In the genomic region with DNA sequence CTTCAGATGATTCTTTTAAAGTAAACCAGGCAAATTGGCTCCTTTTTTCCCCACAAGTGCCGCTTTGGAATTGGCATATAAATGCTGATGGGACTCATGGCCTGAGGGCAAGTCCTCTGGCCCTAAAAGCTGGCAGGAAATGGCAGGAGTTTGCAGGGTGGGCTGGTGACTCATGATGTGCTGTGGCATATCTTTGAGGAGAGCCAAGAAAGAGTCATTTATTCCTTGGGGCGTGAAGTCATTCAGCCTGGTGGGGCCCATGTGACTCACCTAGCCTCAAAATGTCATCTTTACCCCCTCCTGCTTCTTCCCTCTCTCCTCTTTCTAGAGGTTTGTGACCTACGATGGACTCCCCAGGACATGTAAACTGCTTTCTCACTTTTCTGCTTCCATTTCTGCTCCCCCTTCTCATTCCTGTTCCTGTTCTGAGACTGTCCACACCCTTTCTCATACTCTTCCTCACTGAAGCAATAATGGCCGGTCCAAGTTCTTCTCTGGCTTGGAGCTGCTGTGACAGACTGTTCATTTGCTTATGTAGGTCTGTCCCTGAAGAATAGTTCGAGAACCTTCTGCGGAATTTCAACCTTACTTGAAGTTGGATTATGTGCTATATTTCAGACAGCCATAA, we compare ENCODE assay signal across 10 cellular contexts.
A peak's percentile ranks its signal among the peaks of the same experiment; 100 is the strongest.
DNase-seq lines count a peak whose midpoint lies in the region; ATAC-seq and TF ChIP-seq lines count a peak whose summit lies in the region.
"Had no signal": no experiment of that assay in that cellular context is flagged by ENCODE, and none has a peak within 500 bp of the region (broad histone marks: within the 10 kb centered on the region; RNA-seq: fewer than 3 reads in every experiment).

No MANE protein-coding gene starts in this region.

- H3K23ac ChIP-seq in mesenchymal stem cell (ENCODE audit: low read length in 2 of 2), result no peak overlapping the region

- WGBS in mesenchymal stem cell, result 55% methylated on average over 6 of the region's 6 CpGs

- H3K14ac ChIP-seq in mesenchymal stem cell (ENCODE audit: low read length in 2 of 2), result no peak overlapping the region

- H3K4ac ChIP-seq in mesenchymal stem cell (ENCODE audit: low read depth in 1 of 2, low read length in 2 of 2), result no peak overlapping the region

- H3K4me1 ChIP-seq in HUES48 (ENCODE audit: control insufficient read depth, insufficient read depth, low read length) (peaks cover 16% of the 10 kb centered on the region), mesenchymal stem cell (ENCODE audit: control insufficient read depth, insufficient read depth, low read depth, low read length) (peaks cover 4% of the 10 kb centered on the region)

- H2BK12ac ChIP-seq in mesenchymal stem cell (ENCODE audit: low read length in 2 of 2), result no peak overlapping the region

- H3K4me2 ChIP-seq in mesenchymal stem cell (ENCODE audit: low read length, poor library complexity, severe bottlenecking), result no peak overlapping the region

- peaks cover 9% of the 10 kb centered on the region for H3K27me3 Mint-ChIP-seq in activated T-cell treated with anti-CD3 and anti-CD28 coated beads, Interleukin-2, amount 50 U/mL, for 72 hours (ENCODE audit: low read depth)
- H3K27me3 Mint-ChIP-seq in progenitor cell of endocrine pancreas, result no peaks in the 10 kb centered on the region
- H3K27me3 Mint-ChIP-seq: dendritic cell treated with granulocyte-macrophage colony-stimulating factor and Interleukin-4, amounts not matched to agents 40 ng/mL and 50 ng/mL, for 4 days had no signal

- H3K27ac ChIP-seq in HUES48 (ENCODE audit: low read depth, low read length) (peak overlapping the region; percentile 35), mesenchymal stem cell (ENCODE audit: low read length, poor library complexity, severe bottlenecking) (peak overlapping the region; percentile 51)

- no peak overlapping the region for H2AFZ ChIP-seq in mesenchymal stem cell (ENCODE audit: low read depth, low read length)

- H3K18ac ChIP-seq in mesenchymal stem cell (ENCODE audit: low read depth in 1 of 2, low read length in 2 of 2), result no peak overlapping the region

- H2BK5ac ChIP-seq in mesenchymal stem cell (ENCODE audit: low read depth, low read length, poor library complexity, severe bottlenecking), result no peak overlapping the region

- ATAC-seq in activated T-cell treated with anti-CD3 and anti-CD28 coated beads, Interleukin-2, amount 50 U/mL, for 72 hours (replicated peaks in 1 of 2), result peak; percentile 98
- ATAC-seq in HG02642 (IDR thresholded peaks at IDR 0.05; ENCODE audit: poor library complexity, unreplicated experiment) (no peak), HG02884 (IDR thresholded peaks at IDR 0.05; ENCODE audit: unreplicated experiment) (no peak)

- no peak overlapping the region for H2BK15ac ChIP-seq in mesenchymal stem cell (ENCODE audit: low read depth, poor library complexity, severe bottlenecking)

- peaks cover 7 to 11% of the 10 kb centered on the region in 2 donors for H3K36me3 Mint-ChIP-seq in activated T-cell treated with anti-CD3 and anti-CD28 coated beads, Interleukin-2, amount 50 U/mL, for 72 hours (ENCODE audit: insufficient read depth in 2 of 2)
- H3K36me3 Mint-ChIP-seq in progenitor cell of endocrine pancreas (ENCODE audit: insufficient read depth), result peaks cover 9% of the 10 kb centered on the region

- H3K4me3 ChIP-seq in HUES48 (ENCODE audit: low read depth, low read length) (no peak overlapping the region), mesenchymal stem cell (ENCODE audit: insufficient read depth in 1 of 2, low read depth in 1 of 2, low read length in 2 of 2) (peak overlapping the region in 1 of 2 experiments; percentile 52)

- peaks cover 5 to 8% of the 10 kb centered on the region in 2 donors for H3K9me3 Mint-ChIP-seq in activated T-cell treated with anti-CD3 and anti-CD28 coated beads, Interleukin-2, amount 50 U/mL, for 72 hours
- H3K9me3 Mint-ChIP-seq in progenitor cell of endocrine pancreas (ENCODE audit: low read depth), result peaks cover 9% of the 10 kb centered on the region

- peak overlapping the region; percentile 65 to 85 for H3K4me3 Mint-ChIP-seq in activated T-cell treated with anti-CD3 and anti-CD28 coated beads, Interleukin-2, amount 50 U/mL, for 72 hours
- H3K4me3 Mint-ChIP-seq in progenitor cell of endocrine pancreas (ENCODE audit: low read depth), result no peak overlapping the region
- H3K4me3 Mint-ChIP-seq: dendritic cell treated with granulocyte-macrophage colony-stimulating factor and Interleukin-4, amounts not matched to agents 40 ng/mL and 50 ng/mL, for 4 days had no signal

- H3K36me3 ChIP-seq in HUES48 (ENCODE audit: control insufficient read depth, insufficient read depth, low read length) (no peaks in the 10 kb centered on the region), mesenchymal stem cell (ENCODE audit: control insufficient read depth in 1 of 2, insufficient read depth in 2 of 2, low read depth in 1 of 2, low read length in 2 of 2) (no peaks in the 10 kb centered on the region)

- H3K27me3 ChIP-seq in HUES48 (ENCODE audit: control insufficient read depth, insufficient read depth, low read length), result no peaks in the 10 kb centered on the region
- no peaks in the 10 kb centered on the region for H3K27me3 ChIP-seq in mesenchymal stem cell (ENCODE audit: control insufficient read depth in 1 of 2, insufficient read depth in 1 of 2, low read length in 2 of 2)

- TF ChIP-seq CTCF in progenitor cell of endocrine pancreas (IDR thresholded peaks at IDR 0.05; ENCODE audit: unreplicated experiment), result no peak

- H4K91ac ChIP-seq in mesenchymal stem cell (ENCODE audit: low read length), result no peak overlapping the region

- H3K27ac Mint-ChIP-seq in activated T-cell treated with anti-CD3 and anti-CD28 coated beads, Interleukin-2, amount 50 U/mL, for 72 hours, result peak overlapping the region; percentile 52
- H3K27ac Mint-ChIP-seq in progenitor cell of endocrine pancreas, result no peak overlapping the region
- H3K27ac Mint-ChIP-seq: dendritic cell treated with granulocyte-macrophage colony-stimulating factor and Interleukin-4, amounts not matched to agents 40 ng/mL and 50 ng/mL, for 4 days had no signal

- H4K8ac ChIP-seq in mesenchymal stem cell (ENCODE audit: low read length), result no peak overlapping the region

- no peak overlapping the region for H2AK5ac ChIP-seq in mesenchymal stem cell (ENCODE audit: low read length, severe bottlenecking)

- DNase-seq in AG20443 (ENCODE audit: low spot score), result peak; percentile 92
- peak; percentile 72 to 84 for DNase-seq in activated T-cell treated with anti-CD3 and anti-CD28 coated beads, Interleukin-2, amount 50 U/mL, for 72 hours
- DNase-seq in mesenchymal stem cell, result peak; percentile 50
- no peak for DNase-seq in NCI-H2107 (lab: John Stamatoyannopoulos, UW)
- DNase-seq in progenitor cell of endocrine pancreas (ENCODE audit: low spot score, unreplicated experiment), result no peak
- DNase-seq: NCI-H510A had no signal

- H3K9me3 ChIP-seq in HUES48 (ENCODE audit: control insufficient read depth, insufficient read depth, low read length) (no peaks in the 10 kb centered on the region), mesenchymal stem cell (ENCODE audit: control insufficient read depth, low read length) (peaks cover 11% of the 10 kb centered on the region)

- peaks cover 28% of the 10 kb centered on the region for H3K4me1 Mint-ChIP-seq in activated T-cell treated with anti-CD3 and anti-CD28 coated beads, Interleukin-2, amount 50 U/mL, for 72 hours (ENCODE audit: low read depth)
- no peaks in the 10 kb centered on the region for H3K4me1 Mint-ChIP-seq in progenitor cell of endocrine pancreas (ENCODE audit: low read depth)

- H3K79me1 ChIP-seq in mesenchymal stem cell (replicated peaks; ENCODE audit: low read length, poor library complexity, severe bottlenecking), result no peaks in the 10 kb centered on the region

- no peak overlapping the region for H2BK120ac ChIP-seq in mesenchymal stem cell (ENCODE audit: low read depth, low read length)

- H3K9ac ChIP-seq in HUES48 (ENCODE audit: low read depth, low read length) (no peak overlapping the region), mesenchymal stem cell (ENCODE audit: low read length) (peak overlapping the region; percentile 80)

Comparison
In these comparisons a context has a peak if more than half of its experiments do, and no peak if none do; other contexts are left out.
1. DNase-seq: peak in AG20443 (single experiment), activated T-cell treated with anti-CD3 and anti-CD28 coated beads, Interleukin-2, amount 50 U/mL, for 72 hours (2 of 2) and mesenchymal stem cell (single experiment); none in NCI-H2107 (single experiment) and progenitor cell of endocrine pancreas (single experiment).
2. ATAC-seq: peak in activated T-cell treated with anti-CD3 and anti-CD28 coated beads, Interleukin-2, amount 50 U/mL, for 72 hours (2 of 2); none in HG02642 (single experiment) and HG02884 (single experiment).